ENCODE assay signal across 22 cellular contexts in the genomic region with DNA sequence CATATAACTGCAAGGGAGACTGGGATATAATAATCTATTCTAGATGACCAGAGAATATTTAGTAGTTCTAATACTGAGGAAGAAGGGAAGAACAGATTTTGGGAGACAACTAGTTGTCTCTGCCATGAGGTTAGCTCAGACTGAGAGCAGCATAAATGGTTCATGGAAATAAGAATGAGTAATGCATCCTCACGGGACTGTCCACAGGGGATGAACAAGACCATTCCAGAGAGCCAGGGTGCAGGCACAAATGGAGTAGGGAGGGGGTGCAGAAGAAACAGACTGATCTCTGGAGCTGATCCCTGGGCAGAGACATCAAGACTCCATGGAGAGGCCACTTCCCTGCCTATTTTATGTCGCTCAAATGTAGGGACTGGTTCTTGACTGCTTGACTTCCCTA. TPM values are rescaled to one million over a fixed set of nuclear protein-coding genes. Genes with fewer than 3 reads are reported as not detected.
A peak's percentile ranks its signal among the peaks of the same experiment; 100 is the strongest.
DNase-seq lines count a peak whose midpoint lies in the region; ATAC-seq lines count a peak whose summit lies in the region.
"Had no signal": no experiment of that assay in that cellular context is flagged by ENCODE, and none has a peak within 500 bp of the region (broad histone marks: within the 10 kb centered on the region; RNA-seq: fewer than 3 reads in every experiment).

No MANE protein-coding gene starts in this region.

- H3K36me3 Mint-ChIP-seq in activated naive CD8-positive, alpha-beta T cell treated with anti-CD3 and anti-CD28 coated beads, Interleukin-2, amount 10 ng/mL, durations not matched to agents 7 days and 5 days: peaks cover 72% of the 10 kb centered on the region
- peaks cover 79% of the 10 kb centered on the region for H3K36me3 Mint-ChIP-seq in activated naive CD8-positive, alpha-beta T cell treated with anti-CD3 and anti-CD28 coated beads for 36 hours

- no peaks in the 10 kb centered on the region for H3K27me3 Mint-ChIP-seq in activated naive CD8-positive, alpha-beta T cell treated with anti-CD3 and anti-CD28 coated beads, Interleukin-2, amount 10 ng/mL, durations not matched to agents 7 days and 5 days
- H3K27me3 Mint-ChIP-seq in activated naive CD8-positive, alpha-beta T cell treated with anti-CD3 and anti-CD28 coated beads for 36 hours: no peaks in the 10 kb centered on the region
- H3K27me3 Mint-ChIP-seq: activated CD8-positive, alpha-beta T cell treated with anti-CD3 and anti-CD28 coated beads for 36 hours; stimulated activated naive B cell treated with anti-CD40 and anti-IgM and Interleukin-4, amounts not matched to agents 10 μg/mL and 1 μg/mL and 100 μg/mL, for 72 hours had no signal

- POLR2A ChIA-PET in activated naive CD8-positive, alpha-beta T cell treated with anti-CD3 and anti-CD28 coated beads, Interleukin-2, amount 10 ng/mL, durations not matched to agents 7 days and 5 days (lab: Charles Lee): interaction anchor here (0.6 to 6.2 kb wide), 4 partner anchors 9 to 558 kb away, joined by 3 to 63 read pairs (median 6); no protein-coding TSS in a partner anchor

- no peak for DNase-seq in activated naive CD8-positive, alpha-beta T cell treated with anti-CD3 and anti-CD28 coated beads, Interleukin-2, amount 10 ng/mL, durations not matched to agents 7 days and 5 days
- no peak for DNase-seq in activated naive CD8-positive, alpha-beta T cell treated with anti-CD3 and anti-CD28 coated beads for 36 hours
- DNase-seq in LHCN-M2 (ENCODE audit: low read depth) (peak; percentile 26), fibroblast of peridontal ligament (ENCODE audit: extremely low read depth) (peak; percentile 25), ureter (ENCODE audit: low spot score) (no peak), germinal center (ENCODE audit: low spot score) (no peak)
- DNase-seq: activated CD8-positive, alpha-beta T cell treated with anti-CD3 and anti-CD28 coated beads for 36 hours; DMS153; left cardiac atrium; mammary epithelial cell; NCI-H1105; NCI-H2029 treated with DMSO at 0.1 percent for 48 hours; NCI-H345; NCI-H748 treated with DMSO at 0.1 percent for 48 hours; ovary; stimulated activated CD4-positive, alpha-beta T cell treated with anti-CD3 and anti-CD28 coated beads, Interleukin-2, amount 100 ng/mL, for 48 hours; stimulated activated naive B cell treated with anti-CD40 and anti-IgM and Interleukin-4, amounts not matched to agents 10 μg/mL and 1 μg/mL and 100 μg/mL, for 72 hours; uterus; WERI-Rb-1 had no signal

- no peak for ATAC-seq in activated naive CD8-positive, alpha-beta T cell treated with anti-CD3 and anti-CD28 coated beads, Interleukin-2, amount 10 ng/mL, durations not matched to agents 7 days and 5 days (ENCODE audit: low read depth)
- no peak for ATAC-seq in GM19467 (IDR thresholded peaks at IDR 0.05; ENCODE audit: unreplicated experiment)
- ATAC-seq: activated CD8-positive, alpha-beta T cell treated with anti-CD3 and anti-CD28 coated beads for 36 hours; heart left ventricle; left cardiac atrium; stimulated activated naive B cell treated with anti-CD40 and anti-IgM and Interleukin-4, amounts not matched to agents 10 μg/mL and 1 μg/mL and 100 μg/mL, for 72 hours had no signal

- H3K4me1 Mint-ChIP-seq in activated naive CD8-positive, alpha-beta T cell treated with anti-CD3 and anti-CD28 coated beads, Interleukin-2, amount 10 ng/mL, durations not matched to agents 7 days and 5 days: peaks cover 65% of the 10 kb centered on the region
- H3K4me1 Mint-ChIP-seq in activated naive CD8-positive, alpha-beta T cell treated with anti-CD3 and anti-CD28 coated beads for 36 hours: peaks cover 67% of the 10 kb centered on the region

- peak overlapping the region; percentile 64 for H3K27ac Mint-ChIP-seq in activated naive CD8-positive, alpha-beta T cell treated with anti-CD3 and anti-CD28 coated beads, Interleukin-2, amount 10 ng/mL, durations not matched to agents 7 days and 5 days
- no peak overlapping the region for H3K27ac Mint-ChIP-seq in activated naive CD8-positive, alpha-beta T cell treated with anti-CD3 and anti-CD28 coated beads for 36 hours
- H3K27ac Mint-ChIP-seq: stimulated activated naive B cell treated with anti-CD40 and anti-IgM and Interleukin-4, amounts not matched to agents 10 μg/mL and 1 μg/mL and 100 μg/mL, for 72 hours had no signal

- H3K9me3 Mint-ChIP-seq in activated naive CD8-positive, alpha-beta T cell treated with anti-CD3 and anti-CD28 coated beads, Interleukin-2, amount 10 ng/mL, durations not matched to agents 7 days and 5 days: no peaks in the 10 kb centered on the region
- H3K9me3 Mint-ChIP-seq in activated naive CD8-positive, alpha-beta T cell treated with anti-CD3 and anti-CD28 coated beads for 36 hours: no peaks in the 10 kb centered on the region
- H3K9me3 Mint-ChIP-seq: stimulated activated naive B cell treated with anti-CD40 and anti-IgM and Interleukin-4, amounts not matched to agents 10 μg/mL and 1 μg/mL and 100 μg/mL, for 72 hours had no signal

- H3K4me3 Mint-ChIP-seq in activated naive CD8-positive, alpha-beta T cell treated with anti-CD3 and anti-CD28 coated beads, Interleukin-2, amount 10 ng/mL, durations not matched to agents 7 days and 5 days: no peak overlapping the region
- H3K4me3 Mint-ChIP-seq in activated naive CD8-positive, alpha-beta T cell treated with anti-CD3 and anti-CD28 coated beads for 36 hours: no peak overlapping the region
- H3K4me3 Mint-ChIP-seq: activated CD8-positive, alpha-beta T cell treated with anti-CD3 and anti-CD28 coated beads for 36 hours; stimulated activated naive B cell treated with anti-CD40 and anti-IgM and Interleukin-4, amounts not matched to agents 10 μg/mL and 1 μg/mL and 100 μg/mL, for 72 hours had no signal

RNA-seq across cellular contexts. Expression of a gene that starts 30.4 kb away (rescaled TPM):
- total RNA-seq in activated naive CD8-positive, alpha-beta T cell treated with anti-CD3 and anti-CD28 coated beads, Interleukin-2, amount 10 ng/mL, durations not matched to agents 7 days and 5 days: 100 to 1,000 TPM; 401 to 414 TPM
- 100 to 1,000 TPM; 142 to 151 TPM for total RNA-seq in activated naive CD8-positive, alpha-beta T cell treated with anti-CD3 and anti-CD28 coated beads for 36 hours
- total RNA-seq in LHCN-M2 (2014; rRNA removed): 12.1 and 22.3 TPM in 2 replicates
- 9.2 TPM for polyA plus RNA-seq in LHCN-M2 (2012)
- 50.1 TPM for total RNA-seq in ureter

RNA-seq across cellular contexts. Expression of a gene that starts 58.0 kb away (rescaled TPM):
- not detected for total RNA-seq in activated naive CD8-positive, alpha-beta T cell treated with anti-CD3 and anti-CD28 coated beads, Interleukin-2, amount 10 ng/mL, durations not matched to agents 7 days and 5 days
- total RNA-seq in activated naive CD8-positive, alpha-beta T cell treated with anti-CD3 and anti-CD28 coated beads for 36 hours: under 1 TPM in 1 of 2 experiments, not detected in 1; 0.12 TPM
- total RNA-seq in LHCN-M2 (2014; rRNA removed) (not detected in 2 replicates), ureter (0.42 TPM)
- polyA plus RNA-seq in LHCN-M2 (2012): 0.07 TPM
- total RNA-seq: activated CD8-positive, alpha-beta T cell treated with anti-CD3 and anti-CD28 coated beads for 36 hours; fibroblast of villous mesenchyme; mammary epithelial cell had no signal
- polyA plus RNA-seq: mammary epithelial cell had no signal

Comparison
In these comparisons a context has a peak if more than half of its experiments do, and no peak if none do; other contexts are left out.
1. DNase-seq: peak in LHCN-M2 (single experiment) and fibroblast of peridontal ligament (single experiment); none in activated naive CD8-positive, alpha-beta T cell treated with anti-CD3 and anti-CD28 coated beads, Interleukin-2, amount 10 ng/mL, durations not matched to agents 7 days and 5 days (single experiment), activated naive CD8-positive, alpha-beta T cell treated with anti-CD3 and anti-CD28 coated beads for 36 hours (single experiment), ureter (single experiment) and germinal center (single experiment).